ENCODE assay signal across 26 cellular contexts in genomic region chr13:103194871-103195270, GRCh38.
"Had no signal": no experiment of that assay in that cellular context is flagged by ENCODE, and none has a peak within 500 bp of the region (broad histone marks: within the 10 kb centered on the region; RNA-seq: fewer than 3 reads in every experiment).

No MANE protein-coding gene starts in this region.

- DNase-seq: cortex of kidney; effector CD8-positive, alpha-beta T cell; effector memory CD8-positive, alpha-beta T cell; endodermal cell; erythroblast; esophagus squamous epithelium; foreskin fibroblast; heart left ventricle; hypothalamus; immature natural killer cell; islet precursor cell; kidney; kidney glomerular epithelial cell; left colon; left ventricle myocardium superior; lower lobe of right lung; mesenchymal stem cell; mucosa of descending colon; naive B cell; naive thymus-derived CD8-positive, alpha-beta T cell had no signal

- H3K36me3 ChIP-seq: esophagus squamous epithelium, gastroesophageal sphincter, heart left ventricle, lower lobe of right lung had no signal

- H3K4me2 ChIP-seq: hepatocyte had no signal

- H3K27me3 ChIP-seq: esophagus squamous epithelium, heart left ventricle, hepatocyte had no signal

- H2AFZ ChIP-seq: hepatocyte had no signal

- H3K4me3 ChIP-seq: esophagus squamous epithelium, gastroesophageal sphincter, heart left ventricle, hepatocyte, lower lobe of right lung, mucosa of descending colon had no signal

- H3K9me3 ChIP-seq: esophagus squamous epithelium, gastroesophageal sphincter had no signal

- ATAC-seq: effector memory CD8-positive, alpha-beta T cell; esophagus mucosa; gastroesophageal sphincter; heart left ventricle; left colon; left lobe of liver; left ventricle myocardium superior; lower lobe of right lung; mucosa of descending colon; naive thymus-derived CD8-positive, alpha-beta T cell had no signal

- FAIRE-seq: frontal cortex, kidney had no signal

- H3K27ac ChIP-seq: epithelial cell of prostate, esophagus squamous epithelium, gastroesophageal sphincter, heart left ventricle, hepatocyte, lower lobe of right lung had no signal

- H3K4me1 ChIP-seq: esophagus squamous epithelium, gastroesophageal sphincter, lower lobe of right lung had no signal

- H3K79me2 ChIP-seq: hepatocyte had no signal
